ENCODE assay signal across 32 cellular contexts in the genomic region with DNA sequence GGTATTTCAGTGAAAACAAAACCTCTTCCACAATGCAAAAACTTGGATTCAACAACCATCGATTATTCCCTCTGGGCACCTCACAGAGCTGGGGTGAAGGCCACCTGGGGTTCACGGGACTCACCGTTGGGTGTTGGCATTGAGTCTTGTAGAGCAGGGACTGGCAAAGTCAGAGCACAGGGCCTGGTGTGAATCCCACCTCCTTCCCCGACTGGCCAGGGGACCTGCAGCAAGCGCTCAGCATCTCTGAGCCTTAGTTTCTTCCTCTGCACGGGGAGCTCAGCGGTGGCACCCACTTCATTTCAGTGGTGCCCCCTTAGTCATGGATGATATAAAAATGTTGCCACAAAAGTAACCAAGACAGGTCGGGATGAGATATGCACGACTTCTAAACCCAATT.
DNase-seq lines count a peak whose midpoint lies in the region; ATAC-seq, FAIRE-seq and TF ChIP-seq lines count a peak whose summit lies in the region.
"Had no signal": no experiment of that assay in that cellular context is flagged by ENCODE, and none has a peak within 500 bp of the region (broad histone marks: within the 10 kb centered on the region; RNA-seq: fewer than 3 reads in every experiment).

No MANE protein-coding gene starts in this region.

- H3K4me3 ChIP-seq in osteoblast (ENCODE audit: insufficient read depth, low read length) (no peak overlapping the region), gastroesophageal sphincter (no peak overlapping the region)
- H3K4me3 ChIP-seq: coronary artery, GM23338, mucosa of descending colon, SJSA1, tibial artery had no signal

- H3K9me3 ChIP-seq in osteoblast (ENCODE audit: low read depth, low read length) (no peaks in the 10 kb centered on the region), gastroesophageal sphincter (no peaks in the 10 kb centered on the region)
- H3K9me3 ChIP-seq: mucosa of descending colon, SJSA1, tibial artery had no signal

- H3K4me2 ChIP-seq in osteoblast (ENCODE audit: insufficient read depth, low read length): no peak overlapping the region
- H3K4me2 ChIP-seq: GM23338 had no signal

- H3K4me1 Mint-ChIP-seq in activated CD4-positive, alpha-beta T cell treated with anti-CD3 and anti-CD28 coated beads, Interleukin-2, amount 10 ng/mL, durations not matched to agents 7 days and 5 days: no peaks in the 10 kb centered on the region
- H3K4me1 Mint-ChIP-seq in chondrocyte (ENCODE audit: low read depth): peaks cover 14% of the 10 kb centered on the region
- H3K4me1 Mint-ChIP-seq: stimulated activated naive CD8-positive, alpha-beta T cell treated with anti-CD3 and anti-CD28 coated beads, Interleukin-15, amount 100 ng/mL, for 72 hours had no signal

- no peak overlapping the region for H2AFZ ChIP-seq in osteoblast (ENCODE audit: low read length)
- H2AFZ ChIP-seq: GM23338 had no signal

- H4K20me1 ChIP-seq in osteoblast (ENCODE audit: insufficient read depth, low read length): no peaks in the 10 kb centered on the region

- no peak for ATAC-seq in gastroesophageal sphincter
- ATAC-seq: activated T-cell treated with anti-CD3 and anti-CD28 coated beads, Interleukin-2, amount 50 U/mL, for 4 hours; CD8-positive, alpha-beta T cell; GM23338; mucosa of descending colon; stimulated activated naive CD8-positive, alpha-beta T cell treated with anti-CD3 and anti-CD28 coated beads, Interleukin-15, amount 100 ng/mL, for 72 hours had no signal

- H3K4me3 Mint-ChIP-seq in activated CD4-positive, alpha-beta T cell treated with anti-CD3 and anti-CD28 coated beads, Interleukin-2, amount 10 ng/mL, durations not matched to agents 7 days and 5 days: no peak overlapping the region
- H3K4me3 Mint-ChIP-seq in chondrocyte (ENCODE audit: unreplicated experiment): no peak overlapping the region
- H3K4me3 Mint-ChIP-seq: activated naive CD4-positive, alpha-beta T cell treated with anti-CD3 and anti-CD28 coated beads, Interleukin-2, amount 10 ng/mL, durations not matched to agents 7 days and 5 days; activated T-cell treated with anti-CD3 and anti-CD28 coated beads, Interleukin-2, amount 50 U/mL, for 4 hours; CD8-positive, alpha-beta T cell; GM23338; neural crest cell; stimulated activated naive CD8-positive, alpha-beta T cell treated with anti-CD3 and anti-CD28 coated beads, Interleukin-15, amount 100 ng/mL, for 72 hours had no signal

- H3K79me2 ChIP-seq in osteoblast (ENCODE audit: insufficient read depth, low read length): no peaks in the 10 kb centered on the region

- FAIRE-seq in GM19239 (lab: Jason Lieb, UNC): no peak
- FAIRE-seq: A204.1, bronchial epithelial cell, endothelial cell of umbilical vein, GM12892, keratinocyte had no signal

- no peak for TF ChIP-seq EP300 in gastroesophageal sphincter (IDR thresholded peaks at IDR 0.05)

- CTCF ChIA-PET in activated CD4-positive, alpha-beta T cell treated with anti-CD3 and anti-CD28 coated beads, Interleukin-2, amount 10 ng/mL, durations not matched to agents 7 days and 5 days (lab: Charles Lee): no interaction called here

- WGBS in gastroesophageal sphincter (ENCODE audit: low coverage in 1 of 2), 2 donors: 75 to 100% methylated on average over 1 to 2 of the region's 9 CpGs

- peak; percentile 4 for DNase-seq in activated CD4-positive, alpha-beta T cell treated with anti-CD3 and anti-CD28 coated beads, Interleukin-2, amount 10 ng/mL, durations not matched to agents 7 days and 5 days
- no peak for DNase-seq in activated CD4-positive, alpha-beta T cell treated with anti-CD3 and anti-CD28 coated beads, Interleukin-2, amount 50 U/mL, for 1 hour
- peak; percentile 9 for DNase-seq in 8988T
- DNase-seq in chondrocyte (ENCODE audit: low spot score): peak; percentile 71
- peak; percentile 54 for DNase-seq in osteoblast (ENCODE audit: insufficient read length, low spot score, missing footprints)
- DNase-seq in OCI-M2 (lab: John Stamatoyannopoulos, UW; ENCODE audit: unreplicated experiment): no peak
- no peak for DNase-seq in GM19239 (ENCODE audit: insufficient read length, low spot score)
- DNase-seq: activated CD4-positive, CD25-positive, alpha-beta regulatory T cell; activated naive CD4-positive, alpha-beta T cell treated with anti-CD3 and anti-CD28 coated beads, Interleukin-2, amount 10 ng/mL, durations not matched to agents 7 days and 5 days; activated T-cell treated with anti-CD3 and anti-CD28 coated beads, Interleukin-2, amount 50 U/mL, for 4 hours; AML-193; amygdala; DMS 273 treated with DMSO at 0.1 percent for 48 hours; Karpas-422; NCI-H2107; NCI-H446; NCI-H82; stimulated activated CD4-positive, alpha-beta T cell treated with anti-CD3 and anti-CD28 coated beads, Interleukin-15, amount 100 ng/mL, for 24 hours; stimulated activated naive CD8-positive, alpha-beta T cell treated with anti-CD3 and anti-CD28 coated beads, Interleukin-15, amount 100 ng/mL, for 72 hours had no signal

- no peaks in the 10 kb centered on the region for H3K9me3 Mint-ChIP-seq in activated CD4-positive, alpha-beta T cell treated with anti-CD3 and anti-CD28 coated beads, Interleukin-2, amount 10 ng/mL, durations not matched to agents 7 days and 5 days
- H3K9me3 Mint-ChIP-seq in chondrocyte (ENCODE audit: low read depth): no peaks in the 10 kb centered on the region
- H3K9me3 Mint-ChIP-seq: activated naive CD4-positive, alpha-beta T cell treated with anti-CD3 and anti-CD28 coated beads, Interleukin-2, amount 10 ng/mL, durations not matched to agents 7 days and 5 days; activated T-cell treated with anti-CD3 and anti-CD28 coated beads, Interleukin-2, amount 50 U/mL, for 4 hours; CD8-positive, alpha-beta T cell; GM23338; neural crest cell; stimulated activated naive CD8-positive, alpha-beta T cell treated with anti-CD3 and anti-CD28 coated beads, Interleukin-15, amount 100 ng/mL, for 72 hours had no signal

- TF ChIP-seq POLR2A in gastroesophageal sphincter (IDR thresholded peaks at IDR 0.05): no peak

- H3K36me3 ChIP-seq in osteoblast (ENCODE audit: insufficient read depth, low read length) (no peaks in the 10 kb centered on the region), gastroesophageal sphincter (no peaks in the 10 kb centered on the region)
- H3K36me3 ChIP-seq: SJSA1, tibial artery had no signal

- H3K4me1 ChIP-seq in osteoblast (ENCODE audit: insufficient read depth, low read length) (peaks cover under 1% of the 10 kb centered on the region), gastroesophageal sphincter (peaks cover 0 to 8% (median 0%) of the 10 kb centered on the region in 3 donors)
- H3K4me1 ChIP-seq: SJSA1 had no signal

- peaks cover 2% of the 10 kb centered on the region for H3K27me3 Mint-ChIP-seq in activated CD4-positive, alpha-beta T cell treated with anti-CD3 and anti-CD28 coated beads, Interleukin-2, amount 10 ng/mL, durations not matched to agents 7 days and 5 days
- no peaks in the 10 kb centered on the region for H3K27me3 Mint-ChIP-seq in chondrocyte (ENCODE audit: low read depth)
- H3K27me3 Mint-ChIP-seq: stimulated activated naive CD8-positive, alpha-beta T cell treated with anti-CD3 and anti-CD28 coated beads, Interleukin-15, amount 100 ng/mL, for 72 hours had no signal

- no peak for TF ChIP-seq CTCF in chondrocyte (IDR thresholded peaks at IDR 0.05)
- TF ChIP-seq CTCF in osteoblast (IDR thresholded peaks at IDR 0.05; ENCODE audit: extremely low read depth, low read depth, low read length): no peak
- no peak for TF ChIP-seq CTCF in gastroesophageal sphincter (IDR thresholded peaks at IDR 0.05)

- no peaks in the 10 kb centered on the region for H3K27me3 ChIP-seq in osteoblast (ENCODE audit: insufficient read depth, low read length)
- no peaks in the 10 kb centered on the region for H3K27me3 ChIP-seq in gastroesophageal sphincter
- H3K27me3 ChIP-seq: SJSA1, tibial artery had no signal

- no peak overlapping the region for H3K27ac Mint-ChIP-seq in activated CD4-positive, alpha-beta T cell treated with anti-CD3 and anti-CD28 coated beads, Interleukin-2, amount 10 ng/mL, durations not matched to agents 7 days and 5 days
- no peak overlapping the region for H3K27ac Mint-ChIP-seq in chondrocyte (ENCODE audit: unreplicated experiment)
- H3K27ac Mint-ChIP-seq: activated naive CD4-positive, alpha-beta T cell treated with anti-CD3 and anti-CD28 coated beads, Interleukin-2, amount 10 ng/mL, durations not matched to agents 7 days and 5 days; CD8-positive, alpha-beta T cell; stimulated activated naive CD8-positive, alpha-beta T cell treated with anti-CD3 and anti-CD28 coated beads, Interleukin-15, amount 100 ng/mL, for 72 hours had no signal

- POLR2A ChIA-PET in activated CD4-positive, alpha-beta T cell treated with anti-CD3 and anti-CD28 coated beads, Interleukin-2, amount 10 ng/mL, durations not matched to agents 7 days and 5 days (lab: Charles Lee): no interaction called here

- no peaks in the 10 kb centered on the region for H3K36me3 Mint-ChIP-seq in activated CD4-positive, alpha-beta T cell treated with anti-CD3 and anti-CD28 coated beads, Interleukin-2, amount 10 ng/mL, durations not matched to agents 7 days and 5 days (ENCODE audit: low read depth)
- no peaks in the 10 kb centered on the region for H3K36me3 Mint-ChIP-seq in chondrocyte (ENCODE audit: low read depth)
- H3K36me3 Mint-ChIP-seq: activated naive CD4-positive, alpha-beta T cell treated with anti-CD3 and anti-CD28 coated beads, Interleukin-2, amount 10 ng/mL, durations not matched to agents 7 days and 5 days; CD8-positive, alpha-beta T cell had no signal

- H3K27ac ChIP-seq in osteoblast (ENCODE audit: low read depth, low read length) (no peak overlapping the region), gastroesophageal sphincter (no peak overlapping the region)
- H3K27ac ChIP-seq: coronary artery, SJSA1, tibial artery had no signal

Comparison
In these comparisons a context has a peak if more than half of its experiments do, and no peak if none do; other contexts are left out.
1. DNase-seq: peak in activated CD4-positive, alpha-beta T cell treated with anti-CD3 and anti-CD28 coated beads, Interleukin-2, amount 10 ng/mL, durations not matched to agents 7 days and 5 days (single experiment), 8988T (single experiment), chondrocyte (single experiment) and osteoblast (single experiment); none in activated CD4-positive, alpha-beta T cell treated with anti-CD3 and anti-CD28 coated beads, Interleukin-2, amount 50 U/mL, for 1 hour (single experiment), OCI-M2 (single experiment) and GM19239 (single experiment).